8 cellular contexts compared by ENCODE assay signal in genomic region chr16:11670171-11671131, GRCh38. TPM values are rescaled to one million over a fixed set of nuclear protein-coding genes. Genes with fewer than 3 reads are reported as not detected.
DNase-seq lines count a peak whose midpoint lies in the region; ATAC-seq, FAIRE-seq and TF ChIP-seq lines count a peak whose summit lies in the region.

No MANE protein-coding gene starts in this region.

- peak overlapping the region; percentile 94 for H3K27ac Mint-ChIP-seq in CD4-positive, alpha-beta T cell
- peak overlapping the region; percentile 91 for H3K27ac Mint-ChIP-seq in activated naive CD8-positive, alpha-beta T cell treated with anti-CD3 and anti-CD28 coated beads for 36 hours
- H3K27ac Mint-ChIP-seq in natural killer cell: no peak overlapping the region

- no peaks in the 10 kb centered on the region for H3K27me3 ChIP-seq in CD4-positive, alpha-beta T cell (ENCODE audit: control insufficient read depth, insufficient read depth, low read length)

- peaks cover 78% of the 10 kb centered on the region for H3K4me1 Mint-ChIP-seq in CD4-positive, alpha-beta T cell (ENCODE audit: low read depth)
- H3K4me1 Mint-ChIP-seq in activated naive CD8-positive, alpha-beta T cell treated with anti-CD3 and anti-CD28 coated beads for 36 hours: peaks cover 55% of the 10 kb centered on the region
- peaks cover 8 to 35% of the 10 kb centered on the region in 2 donors for H3K4me1 Mint-ChIP-seq in natural killer cell

- DNase-seq in CD4-positive, alpha-beta T cell: peak in 2 of 10 experiments; percentile 30 to 39
- peak; percentile 59 for DNase-seq in activated naive CD8-positive, alpha-beta T cell treated with anti-CD3 and anti-CD28 coated beads for 36 hours
- DNase-seq in natural killer cell (no peak), 8988T (no peak), D721Med (ENCODE audit: insufficient read length, low spot score) (no peak), LoVo (ENCODE audit: low spot score) (no peak), NCI-H2227 treated with DMSO at 0.1 percent for 48 hours (lab: John Stamatoyannopoulos, UW) (no peak)

- no peaks in the 10 kb centered on the region for H3K27me3 Mint-ChIP-seq in CD4-positive, alpha-beta T cell
- H3K27me3 Mint-ChIP-seq in activated naive CD8-positive, alpha-beta T cell treated with anti-CD3 and anti-CD28 coated beads for 36 hours: no peaks in the 10 kb centered on the region
- peaks cover 0 to 2% of the 10 kb centered on the region in 2 donors for H3K27me3 Mint-ChIP-seq in natural killer cell (ENCODE audit: low read depth in 2 of 2)

- POLR2A ChIA-PET in CD4-positive, alpha-beta T cell (lab: Charles Lee): interaction anchor here (0.5 to 1.4 kb wide), 3 partner anchors 18 to 83 kb away, joined by 3 to 8 read pairs (median 4); partner anchors contain the start of gene LITAF

- peak overlapping the region; percentile 97 for H3K4me3 Mint-ChIP-seq in CD4-positive, alpha-beta T cell
- H3K4me3 Mint-ChIP-seq in activated naive CD8-positive, alpha-beta T cell treated with anti-CD3 and anti-CD28 coated beads for 36 hours: peak overlapping the region; percentile 77
- peak overlapping the region; percentile 87 for H3K4me3 Mint-ChIP-seq in natural killer cell

- intact Hi-C loops in CD4-positive, alpha-beta T cell (cut with DNase I, micrococcal nuclease): no loop called here
- intact Hi-C loops in natural killer cell (cut with micrococcal nuclease): no loop called here

- FAIRE-seq in D721Med (lab: Jason Lieb, UNC): no peak

- no peak for TF ChIP-seq CTCF in CD4-positive, alpha-beta T cell (IDR thresholded peaks at IDR 0.05)
- TF ChIP-seq CTCF in natural killer cell (IDR thresholded peaks at IDR 0.05): no peak
- TF ChIP-seq CTCF in D721Med (IDR thresholded peaks at IDR 0.05; ENCODE audit: insufficient read depth, missing control alignments): no peak

- H3K9me3 ChIP-seq in CD4-positive, alpha-beta T cell (ENCODE audit: control insufficient read depth, low read length): no peaks in the 10 kb centered on the region

- peak overlapping the region; percentile 57 for H3K27ac ChIP-seq in CD4-positive, alpha-beta T cell (ENCODE audit: low read depth, low read length)

- CTCF ChIA-PET in CD4-positive, alpha-beta T cell (lab: Charles Lee): interaction anchor here (1.3 kb wide), 1 partner anchor 138 kb away, joined by 6 read pairs; no protein-coding TSS in a partner anchor

- H3K36me3 Mint-ChIP-seq in CD4-positive, alpha-beta T cell (ENCODE audit: low read depth): peaks cover 32% of the 10 kb centered on the region
- peaks cover 4% of the 10 kb centered on the region for H3K36me3 Mint-ChIP-seq in activated naive CD8-positive, alpha-beta T cell treated with anti-CD3 and anti-CD28 coated beads for 36 hours
- H3K36me3 Mint-ChIP-seq in natural killer cell: no peaks in the 10 kb centered on the region

- peak; percentile 14 for ATAC-seq in CD4-positive, alpha-beta T cell (ENCODE audit: poor library complexity)
- ATAC-seq in GM21786 (IDR thresholded peaks at IDR 0.05; ENCODE audit: unreplicated experiment) (peak; percentile 48), natural killer cell (no peak)

- H3K9me3 Mint-ChIP-seq in CD4-positive, alpha-beta T cell: no peaks in the 10 kb centered on the region
- no peaks in the 10 kb centered on the region for H3K9me3 Mint-ChIP-seq in activated naive CD8-positive, alpha-beta T cell treated with anti-CD3 and anti-CD28 coated beads for 36 hours
- H3K9me3 Mint-ChIP-seq in natural killer cell: no peaks in the 10 kb centered on the region

RNA-seq across cellular contexts. Expression of gene SNN, which starts 2.2 kb away (rescaled TPM):
- 10 to 100 TPM; 76.3 to 79.7 TPM for total RNA-seq in CD4-positive, alpha-beta T cell
- 10 to 100 TPM; 10.3 to 11.2 TPM for total RNA-seq in activated naive CD8-positive, alpha-beta T cell treated with anti-CD3 and anti-CD28 coated beads for 36 hours
- total RNA-seq in natural killer cell: 10 to 100 TPM in 2 of 3 donors, 1 to 10 TPM in 1; 5.3 to 20.0 (median 12.5) TPM

Comparison
In these comparisons a context has a peak if more than half of its experiments do, and no peak if none do; other contexts are left out.
1. ATAC-seq: peak in CD4-positive, alpha-beta T cell (single experiment) and GM21786 (single experiment); none in natural killer cell (0 of 3).
2. H3K27ac Mint-ChIP-seq: peak in CD4-positive, alpha-beta T cell (single experiment) and activated naive CD8-positive, alpha-beta T cell treated with anti-CD3 and anti-CD28 coated beads for 36 hours (single experiment); none in natural killer cell (0 of 2).
3. Peak in every context shown above with its lines, with median percentiles within 50 percentile points of each other: H3K4me3 Mint-ChIP-seq.